In the genomic region with DNA sequence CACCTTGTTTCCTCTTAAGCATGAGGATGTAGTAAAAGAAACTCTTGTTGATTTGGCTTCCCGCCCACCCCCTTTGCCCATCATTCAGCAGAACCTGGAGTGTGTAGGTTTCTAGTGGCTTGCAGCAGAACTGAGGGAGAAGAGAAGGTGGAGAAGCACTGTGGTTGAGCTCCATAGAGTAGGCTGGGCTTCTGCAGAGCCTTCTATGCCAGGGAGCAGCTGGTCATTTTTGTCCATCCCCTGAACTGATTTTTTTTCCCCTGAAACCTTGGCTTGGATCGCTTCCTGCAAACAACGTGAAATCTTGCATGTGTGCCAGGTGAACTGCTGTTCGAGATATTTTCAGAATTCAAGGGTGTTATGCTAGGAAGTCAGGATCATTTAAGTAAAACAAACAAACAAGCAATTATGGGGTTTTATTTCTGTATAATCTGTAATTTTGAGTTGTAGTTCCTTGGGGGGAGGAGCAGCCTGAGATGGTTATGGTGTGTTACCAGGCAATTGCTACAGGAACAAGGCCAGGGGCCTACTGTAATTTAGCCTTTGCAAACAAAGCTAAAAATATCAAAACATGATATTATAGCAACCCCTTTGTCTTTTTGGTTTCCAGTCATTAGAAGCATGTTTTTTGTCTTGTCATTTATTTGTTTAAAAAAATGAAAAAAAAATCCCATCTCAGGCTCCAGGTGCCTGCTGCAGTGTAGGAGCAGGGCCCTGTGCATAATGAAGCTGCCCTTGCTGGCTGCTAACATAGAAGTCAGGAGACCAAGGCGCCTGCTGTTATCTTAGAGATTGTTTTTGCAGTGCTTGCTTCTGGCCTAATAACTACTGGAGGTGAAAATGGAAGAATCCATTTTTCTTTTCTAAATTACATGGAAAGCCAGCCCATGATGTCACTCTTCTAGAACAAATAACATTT, we compare ENCODE assay signal across 12 cellular contexts.
A peak's percentile ranks its signal among the peaks of the same experiment; 100 is the strongest.
DNase-seq lines count a peak whose midpoint lies in the region; ATAC-seq and TF ChIP-seq lines count a peak whose summit lies in the region.
"Had no signal": no experiment of that assay in that cellular context is flagged by ENCODE, and none has a peak within 500 bp of the region (broad histone marks: within the 10 kb centered on the region; RNA-seq: fewer than 3 reads in every experiment).

No MANE protein-coding gene starts in this region.

- H3K27ac ChIP-seq in stomach smooth muscle (ENCODE audit: low read length), result peak overlapping the region; percentile 37

- no peak overlapping the region for H3K9ac ChIP-seq in stomach smooth muscle (ENCODE audit: low read length in 2 of 2)

- H3K4me1 ChIP-seq in stomach smooth muscle (ENCODE audit: control insufficient read depth, insufficient read depth, low read length), result peaks cover 25% of the 10 kb centered on the region

- no peaks in the 10 kb centered on the region for H3K27me3 ChIP-seq in stomach smooth muscle (ENCODE audit: control insufficient read depth in 1 of 2, insufficient read depth in 2 of 2, low read length in 2 of 2)

- DNase-seq in NCI-H1105 treated with DMSO at 0.1 percent for 48 hours (lab: John Stamatoyannopoulos, UW), result peak; percentile 94
- peak; percentile 98 for DNase-seq in NCI-H69 (lab: John Stamatoyannopoulos, UW)
- no peak for DNase-seq in left cardiac atrium
- DNase-seq in activated CD4-positive, alpha-beta T cell treated with anti-CD3 and anti-CD28 coated beads, Interleukin-2, amount 50 U/mL, for 1 hour, result no peak
- no peak for DNase-seq in SIG-M5 treated with dmso at 0.1 percent for 504 hours (lab: John Stamatoyannopoulos, UW; ENCODE audit: unreplicated experiment)
- DNase-seq in foreskin fibroblast, result no peak
- DNase-seq: CD8-positive, alpha-beta T cell; naive B cell; NCI-H1694 treated with DMSO at 0.1 percent for 48 hours had no signal

- no peak overlapping the region for H3K4me3 ChIP-seq in stomach smooth muscle (ENCODE audit: low read length in 2 of 2)
- H3K4me3 ChIP-seq in foreskin fibroblast (ENCODE audit: low read depth in 1 of 2, low read length in 2 of 2), result no peak overlapping the region
- H3K4me3 ChIP-seq: GM23338 had no signal

- no peaks in the 10 kb centered on the region for H3K9me3 ChIP-seq in stomach smooth muscle (ENCODE audit: control insufficient read depth in 2 of 2, low read length in 2 of 2)

- intact Hi-C loops in left cardiac atrium (cut with DNase I), result no loop called here

- no peaks in the 10 kb centered on the region for H3K36me3 ChIP-seq in stomach smooth muscle (ENCODE audit: control insufficient read depth in 2 of 2, insufficient read depth in 2 of 2, low read length in 2 of 2)

- no peak for TF ChIP-seq CTCF in foreskin fibroblast (IDR thresholded peaks at IDR 0.05; ENCODE audit: low read depth, low read length)

- ATAC-seq in left cardiac atrium (peak; percentile 54 to 63), GM21717 (IDR thresholded peaks at IDR 0.05; ENCODE audit: unreplicated experiment) (no peak)
- ATAC-seq: CD8-positive, alpha-beta T cell had no signal

Comparison
In these comparisons a context has a peak if more than half of its experiments do, and no peak if none do; other contexts are left out.
1. DNase-seq: peak in NCI-H1105 treated with DMSO at 0.1 percent for 48 hours (single experiment) and NCI-H69 (single experiment); none in left cardiac atrium (single experiment), activated CD4-positive, alpha-beta T cell treated with anti-CD3 and anti-CD28 coated beads, Interleukin-2, amount 50 U/mL, for 1 hour (single experiment), SIG-M5 treated with dmso at 0.1 percent for 504 hours (single experiment) and foreskin fibroblast (0 of 2).